ENCODE assay signal across 8 cellular contexts in genomic region chr10:73888514-73888913, GRCh38. TPM values are rescaled to one million over a fixed set of nuclear protein-coding genes. Genes with fewer than 3 reads are reported as not detected.
DNase-seq lines count a peak whose midpoint lies in the region; ATAC-seq and TF ChIP-seq lines count a peak whose summit lies in the region.

No MANE protein-coding gene starts in this region.

- DNase-seq in A673 (ENCODE audit: low spot score), result no peak
- DNase-seq in M059J (ENCODE audit: low read depth), result peak; percentile 27
- DNase-seq in myocyte (ENCODE audit: low read depth), result peak; percentile 96
- no peak for DNase-seq in anterior cingulate cortex (lab: John Stamatoyannopoulos, UW)
- DNase-seq in stimulated activated CD4-positive, alpha-beta T cell treated with anti-CD3 and anti-CD28 coated beads, Interleukin-2, amount 100 ng/mL, for 24 hours, result no peak
- DNase-seq in NCI-H2107 (lab: John Stamatoyannopoulos, UW), result no peak

- H3K36me3 ChIP-seq in A673 (ENCODE audit: insufficient read depth, low read length, poor library complexity, severe bottlenecking), result no peaks in the 10 kb centered on the region

- H3K27me3 ChIP-seq in A673 (replicated peaks; ENCODE audit: insufficient read depth, low read depth, low read length, poor library complexity), result no peaks in the 10 kb centered on the region

- POLR2A ChIA-PET in A673 (lab: Charles Lee; ENCODE audit: low non-redundant PET), result interaction anchor here (0.5 kb wide), 1 partner anchor 1117 kb away, joined by 8 read pairs; no protein-coding TSS in a partner anchor

- BruUV-seq in A673 (replicated peaks; lab: Mats Ljungman, UMichigan), result no TSS peak

- CTCF ChIA-PET in A673 (lab: Charles Lee), result interaction anchor here (0.7 to 2.9 kb wide), 5 partner anchors 9 to 214 kb away, joined by 3 to 28 read pairs (median 7); no protein-coding TSS in a partner anchor

- no peaks in the 10 kb centered on the region for H3K9me3 ChIP-seq in A673 (ENCODE audit: low read depth, low read length, poor library complexity, severe bottlenecking)

- no peak for TF ChIP-seq CTCF in A673 (conservative IDR thresholded peaks at IDR 0.05; ENCODE audit: low read depth, low read length)

- intact Hi-C loops in A673 (cut with micrococcal nuclease; ENCODE audit: unreplicated experiment), result loop anchor here (5.0 kb wide), 1 partner anchor 349 kb away; no protein-coding TSS in a partner anchor

- no peak overlapping the region for H3K4me3 ChIP-seq in A673 (ENCODE audit: low read depth, low read length, poor library complexity, severe bottlenecking)

- H3K27ac ChIP-seq in A673 (ENCODE audit: low read depth, low read length, poor library complexity, severe bottlenecking) (peak overlapping the region; percentile 77), cingulate gyrus (ENCODE audit: low read depth, low read length) (peak overlapping the region; percentile 65)

- no peak for ATAC-seq in GM21390 (IDR thresholded peaks at IDR 0.05; ENCODE audit: unreplicated experiment)

- peaks cover 38% of the 10 kb centered on the region for H3K4me1 ChIP-seq in A673 (ENCODE audit: insufficient read depth, low read length, poor library complexity, severe bottlenecking)

RNA-seq across cellular contexts. Expression of gene CAMK2G, which starts 14.2 kb away (rescaled TPM):
- total RNA-seq in A673 (2021) (32.7 and 40.3 TPM in 2 replicates), myocyte (32.4 and 32.8 TPM in 2 replicates)
- 29.3 and 42.2 TPM in 2 replicates for total RNA-seq in M059J (2014; rRNA removed; shearing (Covaris generic))
- polyA plus RNA-seq in myocyte (2012), result 38.8 TPM

RNA-seq across cellular contexts. Expression of gene PLAU, which starts 22.4 kb away (rescaled TPM):
- 6.9 and 8.3 TPM in 2 replicates for total RNA-seq in A673 (2021)
- total RNA-seq in M059J (2014; rRNA removed; shearing (Covaris generic)), result 264 and 272 TPM in 2 replicates
- 154 and 166 TPM in 2 replicates for total RNA-seq in myocyte
- 336 TPM for polyA plus RNA-seq in myocyte (2012)

Comparison
In these comparisons a context has a peak if more than half of its experiments do, and no peak if none do; other contexts are left out.
1. DNase-seq: peak in M059J (single experiment) and myocyte (single experiment); none in A673 (single experiment), anterior cingulate cortex (0 of 58), stimulated activated CD4-positive, alpha-beta T cell treated with anti-CD3 and anti-CD28 coated beads, Interleukin-2, amount 100 ng/mL, for 24 hours (0 of 2) and NCI-H2107 (single experiment).
2. RNA of gene PLAU, which starts 22.4 kb away (total RNA-seq): 264 to 272 TPM in M059J and 154 to 166 TPM in myocyte; 6.9 to 8.3 TPM in A673; every median in the first group is over 10 times any median in the second.